ENCODE assay signal across 11 cellular contexts in genomic region chr10:63614371-63614891, GRCh38.
DNase-seq lines count a peak whose midpoint lies in the region; ATAC-seq and TF ChIP-seq lines count a peak whose summit lies in the region.
"Had no signal": no experiment of that assay in that cellular context is flagged by ENCODE, and none has a peak within 500 bp of the region (broad histone marks: within the 10 kb centered on the region; RNA-seq: fewer than 3 reads in every experiment).

No MANE protein-coding gene starts in this region.

- peak; percentile 23 for ATAC-seq in mucosa of descending colon
- no peak for ATAC-seq in HG02798 (IDR thresholded peaks at IDR 0.05; ENCODE audit: poor library complexity, unreplicated experiment)
- no peak for ATAC-seq in GM21515 (IDR thresholded peaks at IDR 0.05; ENCODE audit: unreplicated experiment)

- H3K36me3 ChIP-seq in mucosa of descending colon (ENCODE audit: low read depth) (no peaks in the 10 kb centered on the region), esophagus squamous epithelium (peaks cover 0 to 25% (median 0%) of the 10 kb centered on the region in 3 donors)

- intact Hi-C loops in dorsolateral prefrontal cortex (cut with DNase I) (no loop called here), mucosa of descending colon (cut with DNase I, micrococcal nuclease) (no loop called here), esophagus squamous epithelium (cut with DNase I) (no loop called here)

- H3K27me3 ChIP-seq in dorsolateral prefrontal cortex (no peaks in the 10 kb centered on the region), esophagus squamous epithelium (no peaks in the 10 kb centered on the region)
- H3K27me3 ChIP-seq: upper lobe of left lung had no signal

- no peaks in the 10 kb centered on the region for H3K9me3 Mint-ChIP-seq in type B pancreatic cell

- peaks cover 12% of the 10 kb centered on the region for H3K4me1 Mint-ChIP-seq in type B pancreatic cell (ENCODE audit: unreplicated experiment)

- H3K27me3 Mint-ChIP-seq in type B pancreatic cell: no peaks in the 10 kb centered on the region

- TF ChIP-seq CTCF in dorsolateral prefrontal cortex (IDR thresholded peaks at IDR 0.05 in 54 of 56, conservative IDR thresholded peaks at IDR 0.05 in 2 of 56; ENCODE audit: low read depth in 1 of 56, partially characterized antibody in 56 of 56) (no peak), mucosa of descending colon (IDR thresholded peaks at IDR 0.05) (no peak), esophagus squamous epithelium (IDR thresholded peaks at IDR 0.05) (no peak), type B pancreatic cell (conservative IDR thresholded peaks at IDR 0.05) (no peak)

- no peak overlapping the region for H3K4me3 Mint-ChIP-seq in type B pancreatic cell

- peak overlapping the region in 47 of 59 donors; percentile 1 to 80 (median 48) for H3K27ac ChIP-seq in dorsolateral prefrontal cortex
- H3K27ac ChIP-seq in esophagus squamous epithelium: no peak overlapping the region
- H3K27ac ChIP-seq: upper lobe of left lung had no signal

- TF ChIP-seq POLR2A in esophagus squamous epithelium (IDR thresholded peaks at IDR 0.05): no peak

- H3K36me3 Mint-ChIP-seq in type B pancreatic cell: peaks cover 14% of the 10 kb centered on the region

- 39 to 82% methylated on average over 2 of the region's 2 CpGs for WGBS in esophagus squamous epithelium, 2 donors

- H3K4me1 ChIP-seq in mucosa of descending colon (ENCODE audit: low read depth): no peaks in the 10 kb centered on the region
- no peaks in the 10 kb centered on the region for H3K4me1 ChIP-seq in esophagus squamous epithelium
- H3K4me1 ChIP-seq: upper lobe of left lung had no signal

- H3K27ac Mint-ChIP-seq in type B pancreatic cell: no peak overlapping the region

- H3K4me3 ChIP-seq in dorsolateral prefrontal cortex (no peak overlapping the region), mucosa of descending colon (no peak overlapping the region), esophagus squamous epithelium (no peak overlapping the region)
- H3K4me3 ChIP-seq: upper lobe of left lung had no signal

- DNase-seq in D341Med (ENCODE audit: low spot score) (peak; percentile 27), NCI-H1092 (lab: John Stamatoyannopoulos, UW) (peak; percentile 5), dorsolateral prefrontal cortex (peak in 1 of 10 donors; percentile 21), mucosa of descending colon (no peak), esophagus squamous epithelium (lab: John Stamatoyannopoulos, UW) (no peak), type B pancreatic cell (ENCODE audit: extremely low spot score, unreplicated experiment) (no peak)
- DNase-seq: NCI-H446, SIG-M5, upper lobe of left lung had no signal

- no peaks in the 10 kb centered on the region for H3K9me3 ChIP-seq in mucosa of descending colon
- no peaks in the 10 kb centered on the region for H3K9me3 ChIP-seq in esophagus squamous epithelium
- H3K9me3 ChIP-seq: upper lobe of left lung had no signal

Comparison
In these comparisons a context has a peak if more than half of its experiments do, and no peak if none do; other contexts are left out.
1. DNase-seq: peak in D341Med (single experiment) and NCI-H1092 (single experiment); none in mucosa of descending colon (0 of 3), esophagus squamous epithelium (single experiment) and type B pancreatic cell (single experiment).
2. H3K27ac ChIP-seq: peak in dorsolateral prefrontal cortex (47 of 59); none in esophagus squamous epithelium (0 of 4).